20 cellular contexts compared by ENCODE assay signal in genomic region chr7:105708681-105709080, GRCh38.
"Had no signal": no experiment of that assay in that cellular context is flagged by ENCODE, and none has a peak within 500 bp of the region (broad histone marks: within the 10 kb centered on the region; RNA-seq: fewer than 3 reads in every experiment).

No MANE protein-coding gene starts in this region.

- H3K4me3 ChIP-seq: coronary artery, dorsolateral prefrontal cortex, esophagus squamous epithelium, gastroesophageal sphincter, heart left ventricle, left lung, lung had no signal

- ATAC-seq: esophagus mucosa, gastroesophageal sphincter, left ventricle myocardium superior had no signal

- H3K27me3 Mint-ChIP-seq: naive thymus-derived CD4-positive, alpha-beta T cell had no signal

- H3K27me3 ChIP-seq: dorsolateral prefrontal cortex, esophagus squamous epithelium, gastroesophageal sphincter, heart left ventricle, left lung had no signal

- H3K27ac Mint-ChIP-seq: memory B cell had no signal

- H3K4me1 Mint-ChIP-seq: memory B cell had no signal

- DNase-seq: dorsolateral prefrontal cortex; effector CD4-positive, alpha-beta T cell; effector memory CD4-positive, alpha-beta T cell; erythroblast; esophagus squamous epithelium; heart left ventricle; hippocampal formation; left cardiac atrium; left lung; left ventricle myocardium superior; mammary epithelial cell; mesendoderm; midbrain had no signal

- H3K36me3 ChIP-seq: heart left ventricle had no signal

- H3K27ac ChIP-seq: coronary artery, dorsolateral prefrontal cortex, epithelial cell of prostate, esophagus squamous epithelium, gastroesophageal sphincter, heart left ventricle, left lung had no signal

- H3K4me3 Mint-ChIP-seq: memory B cell had no signal
